11 cellular contexts compared by ENCODE assay signal in genomic region chr1:15704526-15705183, GRCh38. TPM values are rescaled to one million over a fixed set of nuclear protein-coding genes. Genes with fewer than 3 reads are reported as not detected.
DNase-seq lines count a peak whose midpoint lies in the region; ATAC-seq, FAIRE-seq and TF ChIP-seq lines count a peak whose summit lies in the region.
"Had no signal": no experiment of that assay in that cellular context is flagged by ENCODE, and none has a peak within 500 bp of the region (broad histone marks: within the 10 kb centered on the region; RNA-seq: fewer than 3 reads in every experiment).

No MANE protein-coding gene starts in this region.

- H3K4me3 ChIP-seq in esophagus muscularis mucosa = no peak overlapping the region
- no peak overlapping the region for H3K4me3 ChIP-seq in tibial nerve

- TF ChIP-seq EP300 in esophagus muscularis mucosa (IDR thresholded peaks at IDR 0.05) = no peak
- peak in 1 of 2 donors; percentile 8 for TF ChIP-seq EP300 in tibial nerve (IDR thresholded peaks at IDR 0.05)

- no peaks in the 10 kb centered on the region for H3K27me3 Mint-ChIP-seq in osteocyte (ENCODE audit: unreplicated experiment)
- H3K27me3 Mint-ChIP-seq: activated naive CD8-positive, alpha-beta T cell treated with anti-CD3 and anti-CD28 coated beads for 36 hours had no signal

- H3K27ac ChIP-seq in angular gyrus (ENCODE audit: low read depth, low read length) = peak overlapping the region; percentile 82
- H3K27ac ChIP-seq in esophagus muscularis mucosa (replicated peaks in 1 of 4) = peak overlapping the region; percentile 82 to 91 (median 85)
- H3K27ac ChIP-seq in tibial nerve = peak overlapping the region; percentile 85 to 97 (median 94)

- peaks cover 8% of the 10 kb centered on the region for H3K36me3 Mint-ChIP-seq in osteocyte (ENCODE audit: unreplicated experiment)

- TF ChIP-seq CTCF in esophagus muscularis mucosa (IDR thresholded peaks at IDR 0.05) (no peak), osteocyte (IDR thresholded peaks at IDR 0.05) (no peak), tibial nerve (IDR thresholded peaks at IDR 0.05) (no peak)

- no peak overlapping the region for H3K4me3 Mint-ChIP-seq in osteocyte (ENCODE audit: unreplicated experiment)
- H3K4me3 Mint-ChIP-seq: activated naive CD8-positive, alpha-beta T cell treated with anti-CD3 and anti-CD28 coated beads for 36 hours had no signal

- no peak for FAIRE-seq in frontal cortex (lab: Jason Lieb, UNC)

- DNase-seq in esophagus muscularis mucosa (ENCODE audit: extremely low spot score) (no peak), osteocyte (ENCODE audit: extremely low spot score, unreplicated experiment) (no peak), tibial nerve (ENCODE audit: low spot score in 2 of 2) (no peak), frontal cortex (ENCODE audit: low spot score in 2 of 2) (no peak), epidermal melanocyte (ENCODE audit: insufficient read length, low spot score) (no peak)
- DNase-seq: activated naive CD8-positive, alpha-beta T cell treated with anti-CD3 and anti-CD28 coated beads for 36 hours; effector CD8-positive, alpha-beta T cell; KBM-7; NCI-H187 treated with DMSO at 0.1 percent for 48 hours had no signal

- H3K9me3 ChIP-seq in esophagus muscularis mucosa (no peaks in the 10 kb centered on the region), tibial nerve (no peaks in the 10 kb centered on the region)

- peak overlapping the region; percentile 96 for H3K27ac Mint-ChIP-seq in osteocyte (ENCODE audit: unreplicated experiment)
- H3K27ac Mint-ChIP-seq: activated naive CD8-positive, alpha-beta T cell treated with anti-CD3 and anti-CD28 coated beads for 36 hours had no signal

- H3K9me3 Mint-ChIP-seq in osteocyte (ENCODE audit: unreplicated experiment) = no peaks in the 10 kb centered on the region
- H3K9me3 Mint-ChIP-seq: activated naive CD8-positive, alpha-beta T cell treated with anti-CD3 and anti-CD28 coated beads for 36 hours had no signal

- H3K36me3 ChIP-seq in esophagus muscularis mucosa (peaks cover 0 to 10% (median 9%) of the 10 kb centered on the region in 4 donors), tibial nerve (no peaks in the 10 kb centered on the region)

- ATAC-seq in HG02763 (IDR thresholded peaks at IDR 0.05; ENCODE audit: unreplicated experiment) = no peak

- no peak for TF ChIP-seq POLR2A in esophagus muscularis mucosa (IDR thresholded peaks at IDR 0.05; ENCODE audit: low read depth)
- TF ChIP-seq POLR2A in tibial nerve (IDR thresholded peaks at IDR 0.05) = no peak

- intact Hi-C loops in esophagus muscularis mucosa (cut with DNase I) = no loop called here

- peaks cover 48 to 91% (median 77%) of the 10 kb centered on the region in 4 donors for H3K4me1 ChIP-seq in esophagus muscularis mucosa
- peaks cover 0 to 77% (median 29%) of the 10 kb centered on the region in 4 donors for H3K4me1 ChIP-seq in tibial nerve

- no peaks in the 10 kb centered on the region for H3K27me3 ChIP-seq in esophagus muscularis mucosa
- no peaks in the 10 kb centered on the region for H3K27me3 ChIP-seq in tibial nerve

- 82% methylated on average over 17 of the region's 17 CpGs for WGBS in esophagus muscularis mucosa
- WGBS in tibial nerve, 2 donors = 76 to 77% methylated on average over 17 of the region's 17 CpGs

- H3K4me1 Mint-ChIP-seq in osteocyte (ENCODE audit: unreplicated experiment) = peaks cover 28% of the 10 kb centered on the region

RNA-seq across cellular contexts. Expression of gene PLEKHM2, which starts 20.5 kb away (rescaled TPM):
- total RNA-seq in esophagus muscularis mucosa (10 to 100 TPM; 44.4 to 68.2 (median 55.2) TPM), osteocyte (82.0 and 88.1 TPM in 2 replicates), tibial nerve (10 to 100 TPM; 54.0 to 80.4 (median 57.1) TPM), frontal cortex (32.6 TPM)

RNA-seq across cellular contexts. Expression of gene SLC25A34, which starts 31.4 kb away (rescaled TPM):
- total RNA-seq in esophagus muscularis mucosa (under 1 TPM; 0.66 to 0.97 (median 0.76) TPM), osteocyte (1.3 and 2.8 TPM in 2 replicates), tibial nerve (10 to 100 TPM in 1 of 4 donors, 1 to 10 TPM in 3; 2.8 to 23.7 (median 3.3) TPM), frontal cortex (not detected)

RNA-seq across cellular contexts. Expression of gene TMEM82, which starts 37.6 kb away (rescaled TPM):
- not detected for total RNA-seq in esophagus muscularis mucosa
- not detected in 2 replicates for total RNA-seq in osteocyte
- not detected for total RNA-seq in tibial nerve
- not detected for total RNA-seq in frontal cortex
- total RNA-seq: activated naive CD8-positive, alpha-beta T cell treated with anti-CD3 and anti-CD28 coated beads for 36 hours had no signal

RNA-seq across cellular contexts. Expression of gene FBLIM1, which starts 53.9 kb away (rescaled TPM):
- 100 to 1,000 TPM in 1 of 4 donors, 10 to 100 TPM in 3; 44.9 to 115 (median 71.8) TPM for total RNA-seq in esophagus muscularis mucosa
- total RNA-seq in osteocyte = 149 and 156 TPM in 2 replicates
- total RNA-seq in tibial nerve = 10 to 100 TPM; 33.3 to 46.5 (median 44.1) TPM
- total RNA-seq in frontal cortex = 14.3 TPM
- total RNA-seq: activated naive CD8-positive, alpha-beta T cell treated with anti-CD3 and anti-CD28 coated beads for 36 hours had no signal
